8 cellular contexts compared by ENCODE assay signal in the genomic region with DNA sequence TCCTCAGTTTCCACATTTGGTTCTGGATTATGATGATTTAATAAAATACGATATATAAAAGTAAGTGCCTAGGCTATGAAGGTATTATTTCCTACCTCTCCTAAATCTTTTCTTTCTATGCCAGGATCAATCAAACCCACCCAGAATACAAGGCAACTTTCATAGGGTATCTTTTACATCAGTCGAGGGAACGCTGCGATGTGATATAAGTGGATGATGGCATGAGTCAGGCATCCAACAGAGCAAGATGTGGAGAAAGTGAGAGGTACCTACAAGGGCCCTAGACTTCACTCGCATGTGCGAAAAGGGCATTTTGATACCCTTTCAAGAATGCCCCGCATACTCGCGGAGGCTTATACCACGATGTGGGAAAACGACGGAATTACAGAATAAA. TPM values are rescaled to one million over a fixed set of nuclear protein-coding genes. Genes with fewer than 3 reads are reported as not detected.
DNase-seq lines count a peak whose midpoint lies in the region; TF ChIP-seq lines count a peak whose summit lies in the region.

No MANE protein-coding gene starts in this region.

- H3K4me3 ChIP-seq in fibroblast of the aortic adventitia (ENCODE audit: low read depth, low read length) (peak overlapping the region; percentile 86), sigmoid colon (peak overlapping the region; percentile 83 to 94 (median 90))

- no peak for TF ChIP-seq EP300 in sigmoid colon (IDR thresholded peaks at IDR 0.05)

- no peaks in the 10 kb centered on the region for H3K36me3 ChIP-seq in sigmoid colon

- CTCF ChIA-PET in RWPE1 (lab: Yijun Ruan, JAX): interaction anchor here (0.7 kb wide), 1 partner anchor 136 kb away, joined by 6 read pairs; no protein-coding TSS in a partner anchor

- no peak for TF ChIP-seq CTCF in fibroblast of the aortic adventitia (IDR thresholded peaks at IDR 0.05; ENCODE audit: insufficient read depth, low read length)
- TF ChIP-seq CTCF in sigmoid colon (IDR thresholded peaks at IDR 0.05): no peak
- no peak for TF ChIP-seq CTCF in RWPE1 (conservative IDR thresholded peaks at IDR 0.05; ENCODE audit: low read depth)

- POLR2A ChIA-PET in RWPE1 (lab: Yijun Ruan, JAX; ENCODE audit: low non-redundant PET): no interaction called here

- 17 to 26% methylated on average over 12 of the region's 12 CpGs for WGBS in sigmoid colon, 2 donors

- H3K27me3 ChIP-seq in sigmoid colon: no peaks in the 10 kb centered on the region

- H3K4me1 ChIP-seq in sigmoid colon: peaks cover 0 to 18% (median 8%) of the 10 kb centered on the region in 4 donors

- TF ChIP-seq POLR2A in sigmoid colon (IDR thresholded peaks at IDR 0.05): no peak

- H3K9me3 ChIP-seq in sigmoid colon: no peaks in the 10 kb centered on the region

- intact Hi-C loops in sigmoid colon (cut with DNase I): loop anchor here (2.0 to 5.0 kb wide), 3 partner anchors 79 to 299 kb away; no protein-coding TSS in a partner anchor

- H3K27ac ChIP-seq in sigmoid colon (peak overlapping the region; percentile 83 to 90 (median 88)), RWPE1 (no peak overlapping the region)

- peak in 2 of 3 experiments; percentile 43 to 83 for DNase-seq in NCI-H1417 (lab: John Stamatoyannopoulos, UW)
- DNase-seq in NCI-H1417 treated with DMSO at 0.1 percent for 48 hours (lab: John Stamatoyannopoulos, UW): no peak
- DNase-seq in SK-N-DZ (ENCODE audit: low spot score): peak; percentile 38
- DNase-seq in fibroblast of the aortic adventitia (ENCODE audit: low read depth): peak; percentile 41
- DNase-seq in sigmoid colon: no peak
- DNase-seq in RWPE1 (ENCODE audit: low spot score): no peak
- DNase-seq in NCI-H1105 (lab: John Stamatoyannopoulos, UW): no peak
- DNase-seq in stimulated activated CD4-positive, alpha-beta T cell treated with anti-CD3 and anti-CD28 coated beads, Interleukin-4, amount 100 ng/mL, for 1 hour: no peak

RNA-seq across cellular contexts. Expression of gene TTLL7, which starts 0.7 kb away (rescaled TPM):
- polyA plus RNA-seq in SK-N-DZ (2014; cell fraction: cytosol; rRNA removed): 5.8 and 6.4 TPM in 2 replicates
- 10.9 and 11.1 TPM in 2 replicates for polyA plus RNA-seq in SK-N-DZ (2014; cell fraction: nucleus; rRNA removed)
- total RNA-seq in fibroblast of the aortic adventitia (ENCODE audit: low replicate concordance) (16.0 and 20.9 TPM in 2 replicates), sigmoid colon (10 to 100 TPM; 15.5 to 34.9 (median 17.2) TPM)
- 1 to 10 TPM in 2 of 3 donors, under 1 TPM in 1; 0.92 to 1.4 (median 1.2) TPM for polyA plus RNA-seq in sigmoid colon

Comparison
In these comparisons a context has a peak if more than half of its experiments do, and no peak if none do; other contexts are left out.
1. DNase-seq: peak in NCI-H1417 (2 of 3), SK-N-DZ (single experiment) and fibroblast of the aortic adventitia (single experiment); none in NCI-H1417 treated with DMSO at 0.1 percent for 48 hours (single experiment), sigmoid colon (single experiment), RWPE1 (single experiment), NCI-H1105 (single experiment) and stimulated activated CD4-positive, alpha-beta T cell treated with anti-CD3 and anti-CD28 coated beads, Interleukin-4, amount 100 ng/mL, for 1 hour (single experiment).